In the genomic region with DNA sequence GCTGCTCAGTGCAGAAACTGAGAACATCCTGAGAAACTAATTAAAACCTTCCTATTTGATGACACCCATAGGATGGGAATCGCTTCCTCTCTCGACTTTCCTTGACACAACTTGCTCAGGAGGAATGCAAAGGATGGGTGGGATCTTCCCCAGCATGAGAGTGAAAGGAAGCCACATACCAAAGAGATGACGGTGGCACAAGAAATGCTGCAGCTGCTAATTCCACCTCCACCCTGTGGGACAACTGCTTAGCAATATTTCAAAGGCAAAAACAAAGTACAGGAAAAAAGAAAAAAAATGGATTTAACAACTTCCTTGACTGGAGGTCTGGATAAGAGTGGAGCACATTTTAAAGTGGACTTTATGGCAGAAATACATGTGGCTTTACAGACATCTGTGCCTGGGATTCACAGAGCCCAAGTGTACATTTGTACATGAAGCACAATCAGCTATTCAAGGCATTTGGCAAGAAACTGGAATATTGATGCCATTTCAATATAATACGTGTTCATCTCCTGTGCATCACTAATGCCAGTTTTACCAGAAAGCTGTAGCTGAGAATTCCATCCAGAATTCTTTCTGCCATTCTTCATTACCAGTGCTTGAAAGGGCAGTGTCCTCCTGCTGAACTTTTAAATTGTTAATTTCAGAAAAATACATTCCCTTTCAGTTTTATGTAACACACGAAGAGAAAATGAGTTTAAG, we compare ENCODE assay signal across 9 cellular contexts.
DNase-seq lines count a peak whose midpoint lies in the region; TF ChIP-seq lines count a peak whose summit lies in the region.
"Had no signal": no experiment of that assay in that cellular context is flagged by ENCODE, and none has a peak within 500 bp of the region (broad histone marks: within the 10 kb centered on the region; RNA-seq: fewer than 3 reads in every experiment).

No MANE protein-coding gene starts in this region.

- peaks cover 50% of the 10 kb centered on the region for H3F3A ChIP-seq in PC-9 (ENCODE audit: insufficient read depth, low read depth)

- DNase-seq in Calu3 (peak; percentile 50), PC-9 (peak; percentile 79 to 98), epithelial cell of proximal tubule (ENCODE audit: low read depth) (peak; percentile 99), COLO668 (lab: John Stamatoyannopoulos, UW; ENCODE audit: unreplicated experiment) (no peak), NOMO-1 (lab: John Stamatoyannopoulos, UW; ENCODE audit: unreplicated experiment in 2 of 2) (no peak), OCI-M1 (lab: John Stamatoyannopoulos, UW) (no peak), ascending aorta (ENCODE audit: low spot score in 2 of 2) (no peak)
- DNase-seq: GDM1 had no signal

- no peaks in the 10 kb centered on the region for H3K27me3 Mint-ChIP-seq in Calu3 (ENCODE audit: unreplicated experiment)
- H3K27me3 Mint-ChIP-seq in nephron (ENCODE audit: low read depth) = no peaks in the 10 kb centered on the region

- POLR2A ChIA-PET in PC-9 (lab: Charles Lee; ENCODE audit: unreplicated experiment) = interaction anchor here (0.5 to 1.0 kb wide), 7 partner anchors 143 to 1583 kb away, joined by 3 to 8 read pairs (median 4); no protein-coding TSS in a partner anchor

- H3K27ac ChIP-seq in PC-9 = peak overlapping the region; percentile 98
- no peak overlapping the region for H3K27ac ChIP-seq in ascending aorta

- H3K4me1 ChIP-seq in PC-9 (replicated peaks; ENCODE audit: insufficient read depth) (peaks cover 66% of the 10 kb centered on the region), ascending aorta (peaks cover 0 to 6% of the 10 kb centered on the region in 2 donors)

- intact Hi-C loops in Calu3 (cut with micrococcal nuclease; ENCODE audit: unreplicated experiment) (no loop called here), PC-9 (cut with micrococcal nuclease; ENCODE audit: unreplicated experiment) (loop anchor here (1.0 to 5.0 kb wide), 11 partner anchors 17 to 620 kb away; no protein-coding TSS in a partner anchor), ascending aorta (cut with DNase I) (no loop called here)

- H3K36me3 ChIP-seq in PC-9 (ENCODE audit: low read depth) = peaks cover 10% of the 10 kb centered on the region
- no peaks in the 10 kb centered on the region for H3K36me3 ChIP-seq in ascending aorta

- H4K20me1 ChIP-seq in PC-9 (ENCODE audit: insufficient read depth) = no peaks in the 10 kb centered on the region

- no peaks in the 10 kb centered on the region for H3K9me2 ChIP-seq in PC-9 (ENCODE audit: insufficient read depth)

- no peaks in the 10 kb centered on the region for H3K27me3 ChIP-seq in PC-9 (ENCODE audit: insufficient read depth, low read depth)
- H3K27me3 ChIP-seq in ascending aorta = no peaks in the 10 kb centered on the region

- CTCF ChIA-PET in Calu3 (lab: Charles Lee) = interaction anchor here (1.1 to 1.3 kb wide), 2 partner anchors 34 to 63 kb away, joined by 3 read pairs; no protein-coding TSS in a partner anchor
- CTCF ChIA-PET in PC-9 (lab: Charles Lee) = interaction anchor here (1.3 kb wide), 1 partner anchor 342 kb away, joined by 3 read pairs; no protein-coding TSS in a partner anchor

- H3K4me3 Mint-ChIP-seq in Calu3 (ENCODE audit: low read depth, unreplicated experiment) (peak overlapping the region; percentile 35), nephron (peak overlapping the region in 2 of 3 experiments; percentile 5 to 34)

- H3K4me1 Mint-ChIP-seq in Calu3 (ENCODE audit: low read depth, unreplicated experiment) (peaks cover 60% of the 10 kb centered on the region), nephron (peaks cover 53% of the 10 kb centered on the region)

- BruUV-seq in Calu3 (replicated peaks; lab: Mats Ljungman, UMichigan) = no TSS peak
- BruUV-seq in PC-9 (replicated peaks; lab: Mats Ljungman, UMichigan) = TSS peak; percentile 38

- H3K4me2 ChIP-seq in PC-9 = peak overlapping the region; percentile 69

- H3K9me3 Mint-ChIP-seq in Calu3 (ENCODE audit: low read depth, unreplicated experiment) (peaks cover 4% of the 10 kb centered on the region), nephron (no peaks in the 10 kb centered on the region)

- H3K36me3 Mint-ChIP-seq in Calu3 (ENCODE audit: insufficient read depth, unreplicated experiment) (no peaks in the 10 kb centered on the region), nephron (ENCODE audit: low read depth) (no peaks in the 10 kb centered on the region)

- no peak for TF ChIP-seq CTCF in Calu3 (IDR thresholded peaks at IDR 0.05; ENCODE audit: unreplicated experiment)
- TF ChIP-seq CTCF in PC-9 (conservative IDR thresholded peaks at IDR 0.05) = 0 out of 2 replicates have a peak, but pooled peaks have one; percentile 16
- no peak for TF ChIP-seq CTCF in epithelial cell of proximal tubule (conservative IDR thresholded peaks at IDR 0.05; ENCODE audit: low read depth, low read length)
- no peak for TF ChIP-seq CTCF in nephron (IDR thresholded peaks at IDR 0.05; ENCODE audit: unreplicated experiment in 3 of 3)
- TF ChIP-seq CTCF in ascending aorta (IDR thresholded peaks at IDR 0.05) = no peak

- H3K9me3 ChIP-seq in PC-9 (ENCODE audit: insufficient read depth, low read depth) (peaks cover 18% of the 10 kb centered on the region; the same call in 1 of the 2 replicates), ascending aorta (no peaks in the 10 kb centered on the region)

- H3K27ac Mint-ChIP-seq in Calu3 (ENCODE audit: unreplicated experiment) (peak overlapping the region; percentile 18), nephron (peak overlapping the region; percentile 55 to 87 (median 82))

- H3K79me2 ChIP-seq in PC-9 (ENCODE audit: low read depth) = no peaks in the 10 kb centered on the region

- H2AFZ ChIP-seq in PC-9 = peak overlapping the region; percentile 49; the same call in 1 of the 2 replicates

- H3K4me3 ChIP-seq in PC-9 (peak overlapping the region; percentile 24; the same call in 1 of the 2 replicates), epithelial cell of proximal tubule (ENCODE audit: low read depth, low read length) (no peak overlapping the region), ascending aorta (no peak overlapping the region)

Comparison
In these comparisons a context has a peak if more than half of its experiments do, and no peak if none do; other contexts are left out.
1. DNase-seq: peak in Calu3 (single experiment), PC-9 (2 of 2) and epithelial cell of proximal tubule (single experiment); none in COLO668 (single experiment), NOMO-1 (0 of 2), OCI-M1 (single experiment) and ascending aorta (0 of 2).